ENCODE assay signal across 24 cellular contexts in the genomic region with DNA sequence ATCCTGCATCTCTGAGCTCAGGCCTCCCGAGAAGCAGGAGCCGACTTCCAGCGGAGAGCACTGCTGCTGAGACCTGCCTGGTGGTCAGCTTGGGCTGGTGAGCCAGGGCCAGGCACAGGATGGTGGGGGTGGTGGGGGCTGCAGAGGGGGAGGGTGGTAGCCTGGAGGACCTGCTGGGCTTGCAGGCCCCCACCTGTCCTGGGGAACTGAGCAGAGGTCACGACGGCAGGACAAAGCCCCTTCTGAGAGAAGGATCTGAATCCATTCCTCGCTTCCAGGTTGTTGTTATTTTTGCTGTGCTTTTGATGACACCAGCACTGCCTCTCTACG. TPM values are rescaled to one million over a fixed set of nuclear protein-coding genes. Genes with fewer than 3 reads are reported as not detected.
"Had no signal": no experiment of that assay in that cellular context is flagged by ENCODE, and none has a peak within 500 bp of the region (broad histone marks: within the 10 kb centered on the region; RNA-seq: fewer than 3 reads in every experiment).

No MANE protein-coding gene starts in this region.

- H3K9me3 ChIP-seq: colonic mucosa, left ventricle myocardium inferior, neutrophil, right atrium auricular region, stomach, thoracic aorta, transverse colon had no signal

- H3K9me3 Mint-ChIP-seq: endodermal cell; naive B cell; nephron; stimulated activated naive B cell treated with anti-CD40 and anti-IgM and Interleukin-4, amounts not matched to agents 10 μg/mL and 1 μg/mL and 100 μg/mL, for 72 hours had no signal

- ATAC-seq: left cardiac atrium; stimulated activated naive B cell treated with anti-CD40 and anti-IgM and Interleukin-4, amounts not matched to agents 10 μg/mL and 1 μg/mL and 100 μg/mL, for 72 hours had no signal

- H3K27ac ChIP-seq: colonic mucosa, hepatocyte, right atrium auricular region, thoracic aorta, transverse colon had no signal

- H3K4me2 ChIP-seq: hepatocyte had no signal

- H3K36me3 Mint-ChIP-seq: naive B cell; stimulated activated naive B cell treated with anti-CD40 and anti-IgM and Interleukin-4, amounts not matched to agents 10 μg/mL and 1 μg/mL and 100 μg/mL, for 72 hours had no signal

- DNase-seq: colonic mucosa; effector CD4-positive, alpha-beta T cell; foreskin melanocyte; head of caudate nucleus; kidney; left cardiac atrium; left ventricle myocardium inferior; mesenchymal stem cell; naive B cell; stimulated activated CD4-positive, alpha-beta T cell treated with anti-CD3 and anti-CD28 coated beads, Interleukin-15, amount 100 ng/mL, for 24 hours; stimulated activated CD4-positive, alpha-beta T cell treated with anti-CD3 and anti-CD28 coated beads, Interleukin-1b, Interleukin-23, amount 100 ng/mL, for 48 hours; stimulated activated CD4-positive, alpha-beta T cell treated with anti-CD3 and anti-CD28 coated beads, Interleukin-4, amount 100 ng/mL, for 4 hours; stimulated activated naive B cell treated with anti-CD40 and anti-IgM and Interleukin-4, amounts not matched to agents 10 μg/mL and 1 μg/mL and 100 μg/mL, for 72 hours; stomach; substantia nigra; transverse colon had no signal

- H3K27me3 ChIP-seq: colonic mucosa, hepatocyte, neutrophil, right atrium auricular region, stomach, transverse colon had no signal

- H3K27ac Mint-ChIP-seq: naive B cell; nephron; stimulated activated naive B cell treated with anti-CD40 and anti-IgM and Interleukin-4, amounts not matched to agents 10 μg/mL and 1 μg/mL and 100 μg/mL, for 72 hours had no signal

- H3K36me3 ChIP-seq: colonic mucosa, left ventricle myocardium inferior, neutrophil, right atrium auricular region, stomach, thoracic aorta, transverse colon had no signal

- H3K4me3 ChIP-seq: colonic mucosa, hepatocyte, left ventricle myocardium inferior, lung, right atrium auricular region, stomach, thoracic aorta, transverse colon had no signal

- H3K4me3 Mint-ChIP-seq: endodermal cell; naive B cell; nephron; stimulated activated naive B cell treated with anti-CD40 and anti-IgM and Interleukin-4, amounts not matched to agents 10 μg/mL and 1 μg/mL and 100 μg/mL, for 72 hours had no signal

- H3K4me1 ChIP-seq: colonic mucosa had no signal

RNA-seq across cellular contexts. Expression of gene CD93, which starts 35.6 kb away (rescaled TPM):
- total RNA-seq: osteoblast had no signal
